ENCODE assay signal across 21 cellular contexts in genomic region chr2:28364611-28365010, GRCh38. TPM values are rescaled to one million over a fixed set of nuclear protein-coding genes. Genes with fewer than 3 reads are reported as not detected.
A peak's percentile ranks its signal among the peaks of the same experiment; 100 is the strongest.
DNase-seq lines count a peak whose midpoint lies in the region; ATAC-seq, FAIRE-seq and TF ChIP-seq lines count a peak whose summit lies in the region.
"Had no signal": no experiment of that assay in that cellular context is flagged by ENCODE, and none has a peak within 500 bp of the region (broad histone marks: within the 10 kb centered on the region; RNA-seq: fewer than 3 reads in every experiment).

No MANE protein-coding gene starts in this region.

- H3K4me3 Mint-ChIP-seq in activated CD8-positive, alpha-beta T cell treated with anti-CD3 and anti-CD28 coated beads, Interleukin-2, amount 10 ng/mL, durations not matched to agents 7 days and 5 days: no peak overlapping the region
- no peak overlapping the region for H3K4me3 Mint-ChIP-seq in activated CD8-positive, alpha-beta T cell treated with anti-CD3 and anti-CD28 coated beads for 36 hours
- H3K4me3 Mint-ChIP-seq in stimulated activated effector memory CD8-positive, alpha-beta T cell treated with anti-CD3 and anti-CD28 coated beads, Interleukin-12 subunit alpha, Interleukin-12 subunit beta, amount 100 ng/mL, for 72 hours: peak overlapping the region; percentile 60
- no peak overlapping the region for H3K4me3 Mint-ChIP-seq in mesothelial cell of epicardium
- H3K4me3 Mint-ChIP-seq: activated naive CD4-positive, alpha-beta T cell treated with anti-CD3 and anti-CD28 coated beads, Interleukin-2, amount 50 U/mL, for 24 hours; activated T-cell treated with anti-CD3 and anti-CD28 coated beads, Interleukin-2, amount 50 U/mL, for 24 hours; CD14-positive monocyte; memory B cell; neural crest cell had no signal

- DNase-seq in activated CD8-positive, alpha-beta T cell treated with anti-CD3 and anti-CD28 coated beads, Interleukin-2, amount 10 ng/mL, durations not matched to agents 7 days and 5 days: no peak
- no peak for DNase-seq in activated CD8-positive, alpha-beta T cell treated with anti-CD3 and anti-CD28 coated beads for 36 hours
- DNase-seq in RCC 7860 (ENCODE audit: low spot score): peak; percentile 34
- DNase-seq in kidney tubule cell (ENCODE audit: low spot score): peak; percentile 70
- no peak for DNase-seq in stimulated activated effector memory CD8-positive, alpha-beta T cell treated with anti-CD3 and anti-CD28 coated beads, Interleukin-12 subunit alpha, Interleukin-12 subunit beta, amount 100 ng/mL, for 72 hours (ENCODE audit: low spot score in 2 of 2)
- no peak for DNase-seq in mesothelial cell of epicardium (ENCODE audit: low spot score in 2 of 2, unreplicated experiment in 2 of 2)
- DNase-seq: activated T-cell treated with anti-CD3 and anti-CD28 coated beads, Interleukin-2, amount 50 U/mL, for 24 hours; colonic mucosa; DMS53; kidney glomerular epithelial cell; NCI-H1417; NCI-H524 treated with DMSO at 0.1 percent for 48 hours; stimulated activated CD4-positive, alpha-beta T cell treated with anti-CD3 and anti-CD28 coated beads, Interleukin-4, amount 100 ng/mL, for 24 hours; upper lobe of left lung had no signal

- POLR2A ChIA-PET in activated CD8-positive, alpha-beta T cell treated with anti-CD3 and anti-CD28 coated beads, Interleukin-2, amount 10 ng/mL, durations not matched to agents 7 days and 5 days (lab: Charles Lee): interaction anchor here (0.5 to 0.8 kb wide), 2 partner anchors 27 to 36 kb away, joined by 3 read pairs; no protein-coding TSS in a partner anchor
- POLR2A ChIA-PET in activated CD8-positive, alpha-beta T cell treated with anti-CD3 and anti-CD28 coated beads for 36 hours (lab: Charles Lee): interaction anchor here (0.9 to 2.1 kb wide), 3 partner anchors 12 to 24 kb away, joined by 3 to 5 read pairs (median 4); no protein-coding TSS in a partner anchor

- intact Hi-C loops in activated CD8-positive, alpha-beta T cell treated with anti-CD3 and anti-CD28 coated beads for 36 hours (cut with micrococcal nuclease): no loop called here

- CTCF ChIA-PET in activated CD8-positive, alpha-beta T cell treated with anti-CD3 and anti-CD28 coated beads, Interleukin-2, amount 10 ng/mL, durations not matched to agents 7 days and 5 days (lab: Charles Lee): interaction anchor here (1.2 to 1.5 kb wide), 5 partner anchors 15 to 91 kb away, joined by 3 to 4 read pairs (median 3); no protein-coding TSS in a partner anchor
- CTCF ChIA-PET in activated CD8-positive, alpha-beta T cell treated with anti-CD3 and anti-CD28 coated beads for 36 hours (lab: Charles Lee): no interaction called here

- H3K27me3 Mint-ChIP-seq in activated CD8-positive, alpha-beta T cell treated with anti-CD3 and anti-CD28 coated beads, Interleukin-2, amount 10 ng/mL, durations not matched to agents 7 days and 5 days (ENCODE audit: low read depth): no peaks in the 10 kb centered on the region
- no peaks in the 10 kb centered on the region for H3K27me3 Mint-ChIP-seq in activated CD8-positive, alpha-beta T cell treated with anti-CD3 and anti-CD28 coated beads for 36 hours
- H3K27me3 Mint-ChIP-seq in mesothelial cell of epicardium (ENCODE audit: low read depth): no peaks in the 10 kb centered on the region
- H3K27me3 Mint-ChIP-seq: activated naive CD4-positive, alpha-beta T cell treated with anti-CD3 and anti-CD28 coated beads, Interleukin-2, amount 50 U/mL, for 24 hours; activated T-cell treated with anti-CD3 and anti-CD28 coated beads, Interleukin-2, amount 50 U/mL, for 24 hours had no signal

- peaks cover 79% of the 10 kb centered on the region for H3K4me1 Mint-ChIP-seq in activated CD8-positive, alpha-beta T cell treated with anti-CD3 and anti-CD28 coated beads, Interleukin-2, amount 10 ng/mL, durations not matched to agents 7 days and 5 days (ENCODE audit: low read depth)
- H3K4me1 Mint-ChIP-seq in activated CD8-positive, alpha-beta T cell treated with anti-CD3 and anti-CD28 coated beads for 36 hours (ENCODE audit: low read depth): peaks cover 65% of the 10 kb centered on the region
- peaks cover 88% of the 10 kb centered on the region for H3K4me1 Mint-ChIP-seq in stimulated activated effector memory CD8-positive, alpha-beta T cell treated with anti-CD3 and anti-CD28 coated beads, Interleukin-12 subunit alpha, Interleukin-12 subunit beta, amount 100 ng/mL, for 72 hours
- H3K4me1 Mint-ChIP-seq in mesothelial cell of epicardium: peaks cover 43% of the 10 kb centered on the region

- no peaks in the 10 kb centered on the region for H3K9me3 Mint-ChIP-seq in activated CD8-positive, alpha-beta T cell treated with anti-CD3 and anti-CD28 coated beads, Interleukin-2, amount 10 ng/mL, durations not matched to agents 7 days and 5 days (ENCODE audit: insufficient read depth)
- no peaks in the 10 kb centered on the region for H3K9me3 Mint-ChIP-seq in activated CD8-positive, alpha-beta T cell treated with anti-CD3 and anti-CD28 coated beads for 36 hours
- no peaks in the 10 kb centered on the region for H3K9me3 Mint-ChIP-seq in stimulated activated effector memory CD8-positive, alpha-beta T cell treated with anti-CD3 and anti-CD28 coated beads, Interleukin-12 subunit alpha, Interleukin-12 subunit beta, amount 100 ng/mL, for 72 hours
- no peaks in the 10 kb centered on the region for H3K9me3 Mint-ChIP-seq in mesothelial cell of epicardium
- H3K9me3 Mint-ChIP-seq: activated naive CD4-positive, alpha-beta T cell treated with anti-CD3 and anti-CD28 coated beads, Interleukin-2, amount 50 U/mL, for 24 hours; activated T-cell treated with anti-CD3 and anti-CD28 coated beads, Interleukin-2, amount 50 U/mL, for 24 hours; memory B cell; neural crest cell had no signal

- no peaks in the 10 kb centered on the region for H3K36me3 Mint-ChIP-seq in activated CD8-positive, alpha-beta T cell treated with anti-CD3 and anti-CD28 coated beads, Interleukin-2, amount 10 ng/mL, durations not matched to agents 7 days and 5 days (ENCODE audit: low read depth)
- no peaks in the 10 kb centered on the region for H3K36me3 Mint-ChIP-seq in activated CD8-positive, alpha-beta T cell treated with anti-CD3 and anti-CD28 coated beads for 36 hours (ENCODE audit: low read depth)
- peaks cover 5% of the 10 kb centered on the region for H3K36me3 Mint-ChIP-seq in stimulated activated effector memory CD8-positive, alpha-beta T cell treated with anti-CD3 and anti-CD28 coated beads, Interleukin-12 subunit alpha, Interleukin-12 subunit beta, amount 100 ng/mL, for 72 hours
- no peaks in the 10 kb centered on the region for H3K36me3 Mint-ChIP-seq in mesothelial cell of epicardium
- H3K36me3 Mint-ChIP-seq: activated naive CD4-positive, alpha-beta T cell treated with anti-CD3 and anti-CD28 coated beads, Interleukin-2, amount 50 U/mL, for 24 hours; memory B cell had no signal

- no peak for FAIRE-seq in RCC 7860 (lab: Jason Lieb, UNC)
- FAIRE-seq: A549 had no signal

- no peak for TF ChIP-seq CTCF in activated CD8-positive, alpha-beta T cell treated with anti-CD3 and anti-CD28 coated beads for 36 hours (IDR thresholded peaks at IDR 0.05)
- TF ChIP-seq CTCF in mesothelial cell of epicardium (IDR thresholded peaks at IDR 0.05; ENCODE audit: unreplicated experiment): no peak

- ATAC-seq in activated CD8-positive, alpha-beta T cell treated with anti-CD3 and anti-CD28 coated beads, Interleukin-2, amount 10 ng/mL, durations not matched to agents 7 days and 5 days: no peak
- ATAC-seq in activated CD8-positive, alpha-beta T cell treated with anti-CD3 and anti-CD28 coated beads for 36 hours: no peak
- no peak for ATAC-seq in stimulated activated effector memory CD8-positive, alpha-beta T cell treated with anti-CD3 and anti-CD28 coated beads, Interleukin-12 subunit alpha, Interleukin-12 subunit beta, amount 100 ng/mL, for 72 hours
- ATAC-seq in HG02884 (IDR thresholded peaks at IDR 0.05; ENCODE audit: unreplicated experiment) (no peak), GM21390 (IDR thresholded peaks at IDR 0.05; ENCODE audit: unreplicated experiment) (no peak)
- ATAC-seq: A549 had no signal

- H3K27ac Mint-ChIP-seq in activated CD8-positive, alpha-beta T cell treated with anti-CD3 and anti-CD28 coated beads, Interleukin-2, amount 10 ng/mL, durations not matched to agents 7 days and 5 days: peak overlapping the region; percentile 60
- H3K27ac Mint-ChIP-seq in activated CD8-positive, alpha-beta T cell treated with anti-CD3 and anti-CD28 coated beads for 36 hours: no peak overlapping the region
- peak overlapping the region; percentile 92 for H3K27ac Mint-ChIP-seq in stimulated activated effector memory CD8-positive, alpha-beta T cell treated with anti-CD3 and anti-CD28 coated beads, Interleukin-12 subunit alpha, Interleukin-12 subunit beta, amount 100 ng/mL, for 72 hours
- H3K27ac Mint-ChIP-seq in mesothelial cell of epicardium: no peak overlapping the region
- H3K27ac Mint-ChIP-seq: activated naive CD4-positive, alpha-beta T cell treated with anti-CD3 and anti-CD28 coated beads, Interleukin-2, amount 50 U/mL, for 24 hours had no signal

RNA-seq across cellular contexts. Expression of gene FOSL2, which starts 28.0 kb away (rescaled TPM):
- total RNA-seq in activated CD8-positive, alpha-beta T cell treated with anti-CD3 and anti-CD28 coated beads, Interleukin-2, amount 10 ng/mL, durations not matched to agents 7 days and 5 days: 10 to 100 TPM; 37.3 to 40.9 TPM
- total RNA-seq in activated CD8-positive, alpha-beta T cell treated with anti-CD3 and anti-CD28 coated beads for 36 hours: 100 to 1,000 TPM; 114 to 119 TPM
- total RNA-seq in mesothelial cell of epicardium: 60.3 to 62.3 TPM (median 60.5 TPM) in 3 replicates

Comparison
In these comparisons a context has a peak if more than half of its experiments do, and no peak if none do; other contexts are left out.
1. H3K27ac Mint-ChIP-seq: peak in activated CD8-positive, alpha-beta T cell treated with anti-CD3 and anti-CD28 coated beads, Interleukin-2, amount 10 ng/mL, durations not matched to agents 7 days and 5 days (single experiment) and stimulated activated effector memory CD8-positive, alpha-beta T cell treated with anti-CD3 and anti-CD28 coated beads, Interleukin-12 subunit alpha, Interleukin-12 subunit beta, amount 100 ng/mL, for 72 hours (single experiment); none in activated CD8-positive, alpha-beta T cell treated with anti-CD3 and anti-CD28 coated beads for 36 hours (single experiment) and mesothelial cell of epicardium (single experiment).
2. DNase-seq: peak in RCC 7860 (single experiment) and kidney tubule cell (single experiment); none in activated CD8-positive, alpha-beta T cell treated with anti-CD3 and anti-CD28 coated beads, Interleukin-2, amount 10 ng/mL, durations not matched to agents 7 days and 5 days (single experiment), activated CD8-positive, alpha-beta T cell treated with anti-CD3 and anti-CD28 coated beads for 36 hours (single experiment), stimulated activated effector memory CD8-positive, alpha-beta T cell treated with anti-CD3 and anti-CD28 coated beads, Interleukin-12 subunit alpha, Interleukin-12 subunit beta, amount 100 ng/mL, for 72 hours (0 of 2) and mesothelial cell of epicardium (0 of 2).